Comparison of ENCODE assay signal across 23 cellular contexts in genomic region chr18:53971331-53971730, GRCh38.
"Had no signal": no experiment of that assay in that cellular context is flagged by ENCODE, and none has a peak within 500 bp of the region (broad histone marks: within the 10 kb centered on the region; RNA-seq: fewer than 3 reads in every experiment).

No MANE protein-coding gene starts in this region.

- FAIRE-seq: pancreas, TTC549 had no signal

- H3K27me3 ChIP-seq: adrenal gland, body of pancreas, hepatocyte, left lung, pancreas, thyroid gland had no signal

- H3K27ac Mint-ChIP-seq: activated B cell treated with CpG ODN at 0.5 μM for 24 hours; activated CD8-positive, alpha-beta T cell treated with anti-CD3 and anti-CD28 coated beads for 36 hours; activated naive CD4-positive, alpha-beta T cell treated with anti-CD3 and anti-CD28 coated beads, Interleukin-2, amount 50 U/mL, for 24 hours; effector memory CD8-positive, alpha-beta T cell; memory B cell; naive thymus-derived CD4-positive, alpha-beta T cell; stimulated activated memory B cell treated with anti-CD40 and anti-IgM and Interleukin-4, amounts not matched to agents 10 μg/mL and 1 μg/mL and 100 μg/mL, for 72 hours had no signal

- ATAC-seq: activated CD8-positive, alpha-beta T cell treated with anti-CD3 and anti-CD28 coated beads for 36 hours; body of pancreas; effector memory CD8-positive, alpha-beta T cell; left lung; mucosa of descending colon; naive thymus-derived CD4-positive, alpha-beta T cell; pancreas had no signal

- H3K4me3 Mint-ChIP-seq: activated B cell treated with CpG ODN at 0.5 μM for 24 hours; activated CD8-positive, alpha-beta T cell treated with anti-CD3 and anti-CD28 coated beads for 36 hours; activated naive CD4-positive, alpha-beta T cell treated with anti-CD3 and anti-CD28 coated beads, Interleukin-2, amount 50 U/mL, for 24 hours; central memory CD8-positive, alpha-beta T cell; effector memory CD8-positive, alpha-beta T cell; memory B cell; naive thymus-derived CD4-positive, alpha-beta T cell; stimulated activated memory B cell treated with anti-CD40 and anti-IgM and Interleukin-4, amounts not matched to agents 10 μg/mL and 1 μg/mL and 100 μg/mL, for 72 hours had no signal

- H3K4me2 ChIP-seq: hepatocyte had no signal

- H3K27me3 Mint-ChIP-seq: activated B cell treated with CpG ODN at 0.5 μM for 24 hours; activated CD8-positive, alpha-beta T cell treated with anti-CD3 and anti-CD28 coated beads for 36 hours; activated naive CD4-positive, alpha-beta T cell treated with anti-CD3 and anti-CD28 coated beads, Interleukin-2, amount 50 U/mL, for 24 hours; central memory CD8-positive, alpha-beta T cell; effector memory CD8-positive, alpha-beta T cell; memory B cell; naive thymus-derived CD4-positive, alpha-beta T cell; stimulated activated memory B cell treated with anti-CD40 and anti-IgM and Interleukin-4, amounts not matched to agents 10 μg/mL and 1 μg/mL and 100 μg/mL, for 72 hours had no signal

- H3K4me1 Mint-ChIP-seq: activated B cell treated with CpG ODN at 0.5 μM for 24 hours; activated naive CD4-positive, alpha-beta T cell treated with anti-CD3 and anti-CD28 coated beads, Interleukin-2, amount 50 U/mL, for 24 hours; central memory CD8-positive, alpha-beta T cell; memory B cell; naive thymus-derived CD4-positive, alpha-beta T cell; stimulated activated memory B cell treated with anti-CD40 and anti-IgM and Interleukin-4, amounts not matched to agents 10 μg/mL and 1 μg/mL and 100 μg/mL, for 72 hours had no signal

- H3K4me1 ChIP-seq: adrenal gland, body of pancreas, left lung, pancreas, thyroid gland had no signal

- H3K36me3 Mint-ChIP-seq: activated naive CD4-positive, alpha-beta T cell treated with anti-CD3 and anti-CD28 coated beads, Interleukin-2, amount 50 U/mL, for 24 hours; memory B cell; naive thymus-derived CD4-positive, alpha-beta T cell; stimulated activated memory B cell treated with anti-CD40 and anti-IgM and Interleukin-4, amounts not matched to agents 10 μg/mL and 1 μg/mL and 100 μg/mL, for 72 hours had no signal

- H3K9me3 ChIP-seq: body of pancreas, mucosa of descending colon, pancreas, thyroid gland had no signal

- DNase-seq: activated B cell treated with CpG ODN at 0.5 μM for 24 hours; activated CD4-positive, alpha-beta T cell treated with anti-CD3 and anti-CD28 coated beads for 48 hours; activated CD8-positive, alpha-beta T cell treated with anti-CD3 and anti-CD28 coated beads for 36 hours; activated effector memory CD4-positive, alpha-beta T cell treated with anti-CD3 and anti-CD28 coated beads, Interleukin-2, amount 50 U/mL, for 16 hours; activated T-cell treated with anti-CD3 and anti-CD28 coated beads, Interleukin-2, amount 50 U/mL, for 48 hours; adrenal gland; body of pancreas; dermis blood vessel endothelial cell; effector memory CD8-positive, alpha-beta T cell; islet precursor cell; left lung; mucosa of descending colon; naive thymus-derived CD4-positive, alpha-beta T cell; pancreas; stimulated activated CD4-positive, alpha-beta T cell treated with anti-CD3 and anti-CD28 coated beads, Interleukin-12 subunit alpha, Interleukin-12 subunit beta, amount 100 ng/mL, for 4 hours; stimulated activated CD4-positive, alpha-beta T cell treated with anti-CD3 and anti-CD28 coated beads, Interleukin-2, amount 100 ng/mL, for 48 hours; thyroid gland had no signal

- H3K4me3 ChIP-seq: adrenal gland, body of pancreas, hepatocyte, left lung, mucosa of descending colon, pancreas, thyroid gland had no signal

- H3K27ac ChIP-seq: adrenal gland, body of pancreas, hepatocyte, left lung, pancreas, thyroid gland had no signal

- H3K36me3 ChIP-seq: adrenal gland, left lung, pancreas, thyroid gland had no signal

- H3K79me2 ChIP-seq: hepatocyte had no signal

- H2AFZ ChIP-seq: hepatocyte had no signal
